8 cellular contexts compared by ENCODE assay signal in genomic region chr21:46285206-46285661, GRCh38. TPM values are rescaled to one million over a fixed set of nuclear protein-coding genes. Genes with fewer than 3 reads are reported as not detected.
DNase-seq lines count a peak whose midpoint lies in the region; ATAC-seq and TF ChIP-seq lines count a peak whose summit lies in the region.

Gene MCM3AP, minus strand, starts transcription at chr21:46285611. Its CDS starts 325 bp downstream, at chr21:46285286.

- H3K36me3 ChIP-seq in GM23248 (ENCODE audit: low read depth) (peaks cover 10% of the 10 kb centered on the region; the same call in 1 of the 2 replicates), WERI-Rb-1 (peaks cover 58% of the 10 kb centered on the region)

- H3K36me3 Mint-ChIP-seq in glutamatergic neuron (ENCODE audit: unreplicated experiment) (peaks cover 4% of the 10 kb centered on the region), progenitor cell of endocrine pancreas (ENCODE audit: insufficient read depth) (peaks cover 16% of the 10 kb centered on the region)

- H3K4me3 ChIP-seq in GM23248 (peak within 1 kb of the TSS; percentile 90), WERI-Rb-1 (ENCODE audit: low read depth, low read length) (peak within 1 kb of the TSS; percentile 96)

- POLR2A ChIA-PET in GM10248 (lab: Yijun Ruan, JAX): interaction anchor here (0.9 to 1.1 kb wide), 2 partner anchors 25 to 58 kb away, joined by 3 read pairs; no protein-coding TSS in a partner anchor

- H3K27ac ChIP-seq in GM23248: peak within 1 kb of the TSS; percentile 76
- peak within 1 kb of the TSS; percentile 95 for H3K27ac ChIP-seq in WERI-Rb-1

- peak within 1 kb of the TSS; percentile 96 for H2AFZ ChIP-seq in GM23248

- DNase-seq in GM23248: no peak
- no peak for DNase-seq in WERI-Rb-1
- DNase-seq in glutamatergic neuron: no peak
- DNase-seq in progenitor cell of endocrine pancreas (ENCODE audit: low spot score, unreplicated experiment): no peak
- no peak for DNase-seq in retina
- no peak for DNase-seq in NCI-H2227 (lab: John Stamatoyannopoulos, UW; ENCODE audit: unreplicated experiment)
- DNase-seq in GM10248 (ENCODE audit: extremely low spot score): no peak

- 21 to 28% methylated on average over 6 of the region's 6 CpGs for WGBS in GM23248 (ENCODE audit: low coverage in 1 of 2, low lambda C conversion rate in 2 of 2, missing lambda C conversion rate in 2 of 2), 2 experiments

- H3K9me2 ChIP-seq in GM23248 (ENCODE audit: insufficient read depth): no peaks in the 10 kb centered on the region

- TF ChIP-seq CTCF in WERI-Rb-1 (IDR thresholded peaks at IDR 0.05; ENCODE audit: low read depth, low read length): no peak
- no peak for TF ChIP-seq CTCF in glutamatergic neuron (IDR thresholded peaks at IDR 0.05; ENCODE audit: partially characterized antibody, unreplicated experiment)
- TF ChIP-seq CTCF in progenitor cell of endocrine pancreas (IDR thresholded peaks at IDR 0.05; ENCODE audit: unreplicated experiment): no peak
- TF ChIP-seq CTCF in GM10248 (IDR thresholded peaks at IDR 0.05; ENCODE audit: control extremely low read depth, extremely low read depth, low read depth, missing control alignments): no peak

- H3K27ac Mint-ChIP-seq in glutamatergic neuron (ENCODE audit: unreplicated experiment) (peak within 1 kb of the TSS; percentile 91), progenitor cell of endocrine pancreas (peak within 1 kb of the TSS; percentile 98)

- H3F3A ChIP-seq in GM23248 (ENCODE audit: insufficient read depth): peaks cover 25% of the 10 kb centered on the region

- no peak for ATAC-seq in GM21737 (IDR thresholded peaks at IDR 0.05; ENCODE audit: unreplicated experiment)

- H3K79me2 ChIP-seq in GM23248 (ENCODE audit: insufficient read depth): peaks cover 85% of the 10 kb centered on the region

- in situ Hi-C loops in GM23248 (cut with MboI): no loop called here

- H3K9me3 Mint-ChIP-seq in glutamatergic neuron (ENCODE audit: unreplicated experiment): peaks cover 11% of the 10 kb centered on the region
- no peaks in the 10 kb centered on the region for H3K9me3 Mint-ChIP-seq in progenitor cell of endocrine pancreas (ENCODE audit: low read depth)

- H4K20me1 ChIP-seq in GM23248 (ENCODE audit: insufficient read depth): no peaks in the 10 kb centered on the region

- H3K4me2 ChIP-seq in GM23248 (ENCODE audit: unreplicated experiment): peak within 1 kb of the TSS; percentile 95

- H3K27me3 Mint-ChIP-seq in glutamatergic neuron (ENCODE audit: unreplicated experiment) (peaks cover 4% of the 10 kb centered on the region), progenitor cell of endocrine pancreas (no peaks in the 10 kb centered on the region)

- H3K4me3 Mint-ChIP-seq in glutamatergic neuron (ENCODE audit: unreplicated experiment) (peak within 1 kb of the TSS; percentile 98), progenitor cell of endocrine pancreas (ENCODE audit: low read depth) (peak within 1 kb of the TSS; percentile 94)

- peak within 1 kb of the TSS; percentile 88 for H3K9ac ChIP-seq in GM23248

- CTCF ChIA-PET in GM10248 (lab: Yijun Ruan, JAX): interaction anchor here (0.8 to 1.7 kb wide), 6 partner anchors 10 to 50 kb away, joined by 3 to 6 read pairs (median 4); no protein-coding TSS in a partner anchor

- H3K9me3 ChIP-seq in GM23248 (ENCODE audit: low read depth) (no peaks in the 10 kb centered on the region), WERI-Rb-1 (ENCODE audit: severe bottlenecking) (peaks cover 2% of the 10 kb centered on the region)

- H3K4me1 ChIP-seq in GM23248 (ENCODE audit: insufficient read depth): peaks cover 37% of the 10 kb centered on the region

- H3K4me1 Mint-ChIP-seq in glutamatergic neuron (ENCODE audit: low read depth, unreplicated experiment) (peaks cover 7% of the 10 kb centered on the region), progenitor cell of endocrine pancreas (ENCODE audit: low read depth) (peaks cover 35% of the 10 kb centered on the region)

- H3K27me3 ChIP-seq in GM23248 (replicated peaks; ENCODE audit: insufficient read depth) (no peaks in the 10 kb centered on the region), WERI-Rb-1 (ENCODE audit: insufficient read depth, low read depth, severe bottlenecking) (no peaks in the 10 kb centered on the region)

RNA-seq across cellular contexts. Expression of gene MCM3AP, which starts in this region (rescaled TPM):
- 56.1 and 64.1 TPM in 2 replicates for total RNA-seq in GM23248 (2014; rRNA removed; shearing (Covaris generic))
- polyA plus RNA-seq in GM23248 (2016; fragmentation: Nextera tagmentation; extraction: Ambion mirVana): 30.9 and 32.7 TPM in 2 replicates
- 121 TPM for total RNA-seq in glutamatergic neuron (ENCODE audit: unreplicated experiment)
- 131 and 136 TPM in 2 replicates for total RNA-seq in progenitor cell of endocrine pancreas
